In genomic region chr20:34293119-34293518, GRCh38 we compare ENCODE assay signal across 22 cellular contexts. TPM values are rescaled to one million over a fixed set of nuclear protein-coding genes. Genes with fewer than 3 reads are reported as not detected.
DNase-seq lines count a peak whose midpoint lies in the region; ATAC-seq and TF ChIP-seq lines count a peak whose summit lies in the region.
"Had no signal": no experiment of that assay in that cellular context is flagged by ENCODE, and none has a peak within 500 bp of the region (broad histone marks: within the 10 kb centered on the region; RNA-seq: fewer than 3 reads in every experiment).

No MANE protein-coding gene starts in this region.

- no peak for TF ChIP-seq POLR2A in body of pancreas (IDR thresholded peaks at IDR 0.05)

- TF ChIP-seq CTCF in body of pancreas (IDR thresholded peaks at IDR 0.05) = no peak

- intact Hi-C loops in body of pancreas (cut with DNase I) = no loop called here

- H3K9me3 ChIP-seq in body of pancreas = no peaks in the 10 kb centered on the region
- H3K9me3 ChIP-seq: BE2C had no signal

- ATAC-seq in body of pancreas (peak; percentile 34), HG03457 (IDR thresholded peaks at IDR 0.05; ENCODE audit: unreplicated experiment) (no peak)
- ATAC-seq in stimulated activated naive CD8-positive, alpha-beta T cell treated with anti-CD3 and anti-CD28 coated beads, Interleukin-15, Interleukin-2, amounts not matched to agents 100 U/mL and 50 U/mL, for 24 hours = no peak
- ATAC-seq: GM23338, HCT116, K562 had no signal

- DNase-seq in HuH-7.5 (ENCODE audit: low spot score) (peak; percentile 6), body of pancreas (peak; percentile 53 to 86 (median 72)), myocyte (ENCODE audit: low read depth) (peak; percentile 72), NCI-H2107 treated with DMSO at 0.1 percent for 48 hours (lab: John Stamatoyannopoulos, UW; ENCODE audit: unreplicated experiment) (no peak)
- DNase-seq in stimulated activated naive CD8-positive, alpha-beta T cell treated with anti-CD3 and anti-CD28 coated beads, Interleukin-15, Interleukin-2, amounts not matched to agents 100 U/mL and 50 U/mL, for 24 hours = no peak
- DNase-seq: ACHN; BE2C; C1 segment of cervical spinal cord; CD4-positive, CD25-positive, alpha-beta regulatory T cell; CD8-positive, alpha-beta memory T cell; COR-L47; GDM1; HFFc6; IMR-90 had no signal

- 31 to 50% methylated on average over 4 to 5 of the region's 5 CpGs for WGBS in body of pancreas, 2 donors

- H3K4me3 ChIP-seq in body of pancreas = no peak overlapping the region
- H3K4me3 ChIP-seq: GM23338, K562 had no signal

- peaks cover 0 to 16% of the 10 kb centered on the region in 2 donors for H3K36me3 ChIP-seq in body of pancreas (replicated peaks in 1 of 2; ENCODE audit: insufficient read depth in 1 of 2, low read depth in 2 of 2)

- H3K4me1 ChIP-seq in body of pancreas = peaks cover 17% of the 10 kb centered on the region
- H3K4me1 ChIP-seq: BE2C had no signal

- peak overlapping the region in 1 of 4 donors; percentile 23 for H3K27ac ChIP-seq in body of pancreas
- H3K27ac ChIP-seq: HL-60 had no signal

- no peaks in the 10 kb centered on the region for H3K27me3 ChIP-seq in body of pancreas
- H3K27me3 ChIP-seq: BE2C had no signal

RNA-seq across cellular contexts. Expression of gene AHCY, which starts 10.0 kb away (rescaled TPM):
- total RNA-seq in body of pancreas (10 to 100 TPM; 73.2 to 85.4 TPM), myocyte (161 and 173 TPM in 2 replicates)
- 132 TPM for polyA plus RNA-seq in myocyte (2012)

RNA-seq across cellular contexts. Expression of gene ASIP, which starts 51.9 kb away (rescaled TPM):
- total RNA-seq in body of pancreas = not detected
- total RNA-seq in myocyte = not detected in 2 replicates
- polyA plus RNA-seq in myocyte (2012) = 0.30 TPM
- total RNA-seq: CD4-positive, CD25-positive, alpha-beta regulatory T cell; CD8-positive, alpha-beta memory T cell; Daoy; GM23338; H7; HFFc6; HT1080; IMR-90; K562 had no signal
- polyA plus RNA-seq: CD4-positive, CD25-positive, alpha-beta regulatory T cell; CD8-positive, alpha-beta memory T cell; GM23338; IMR-90; K562 had no signal

Comparison
In these comparisons a context has a peak if more than half of its experiments do, and no peak if none do; other contexts are left out.
1. DNase-seq: peak in HuH-7.5 (single experiment), body of pancreas (4 of 4) and myocyte (single experiment); none in stimulated activated naive CD8-positive, alpha-beta T cell treated with anti-CD3 and anti-CD28 coated beads, Interleukin-15, Interleukin-2, amounts not matched to agents 100 U/mL and 50 U/mL, for 24 hours (single experiment) and NCI-H2107 treated with DMSO at 0.1 percent for 48 hours (single experiment).